Comparison of ENCODE assay signal across 22 cellular contexts in the genomic region with DNA sequence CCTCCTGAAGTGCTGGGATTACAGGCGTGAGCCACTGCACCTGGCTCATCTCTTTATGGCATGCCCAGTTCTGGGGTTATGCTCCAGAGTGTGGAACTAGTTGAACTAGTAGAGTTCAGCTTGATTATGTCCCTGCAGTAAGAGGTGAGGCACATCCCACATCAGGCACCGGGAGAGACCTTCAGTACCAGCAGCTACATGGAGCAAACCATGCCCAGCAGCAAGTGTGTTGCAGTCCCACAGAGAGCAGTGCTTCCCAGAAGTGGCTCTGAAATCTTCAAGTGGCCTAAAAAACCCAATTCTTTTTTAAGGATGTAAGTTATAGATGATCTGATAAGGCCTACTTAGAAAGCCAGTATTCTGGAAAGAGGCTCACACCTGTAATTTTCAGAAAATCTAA.
"Had no signal": no experiment of that assay in that cellular context is flagged by ENCODE, and none has a peak within 500 bp of the region (broad histone marks: within the 10 kb centered on the region; RNA-seq: fewer than 3 reads in every experiment).

No MANE protein-coding gene starts in this region.

- H3K4me3 ChIP-seq: ascending aorta, coronary artery, dorsolateral prefrontal cortex, left lung, right lobe of liver, skin epidermis, thoracic aorta had no signal

- ATAC-seq: right lobe of liver; stimulated activated naive CD8-positive, alpha-beta T cell treated with anti-CD3 and anti-CD28 coated beads, Interleukin-15, Interleukin-2, amounts not matched to agents 100 U/mL and 50 U/mL, for 24 hours had no signal

- H3K9me3 ChIP-seq: ascending aorta, left lung, neutrophil, right lobe of liver, thoracic aorta had no signal

- H3K27ac ChIP-seq: ascending aorta, brain microvascular endothelial cell, coronary artery, dorsolateral prefrontal cortex, left lung, neutrophil, right lobe of liver, thoracic aorta had no signal

- H3K4me1 ChIP-seq: ascending aorta, right lobe of liver had no signal

- H3K36me3 ChIP-seq: ascending aorta, brain microvascular endothelial cell, left lung, neutrophil, right lobe of liver, thoracic aorta had no signal

- DNase-seq: activated CD4-positive, alpha-beta memory T cell treated with anti-CD3 and anti-CD28 coated beads, Interleukin-2, amount 10 ng/mL, durations not matched to agents 7 days and 5 days; activated CD4-positive, CD25-positive, alpha-beta regulatory T cell treated with anti-CD3 and anti-CD28 coated beads, Interleukin-2, amount 50 U/mL, for 72 hours; activated CD8-positive, alpha-beta memory T cell treated with anti-CD3 and anti-CD28 coated beads, Interleukin-2, amount 50 U/mL, for 48 hours; activated effector memory CD4-positive, alpha-beta T cell treated with Interleukin-2 at 50 U/mL for 16 hours; activated naive CD8-positive, alpha-beta T cell treated with anti-CD3 and anti-CD28 coated beads, Interleukin-2, amount 10 ng/mL, durations not matched to agents 7 days and 5 days; brain microvascular endothelial cell; dorsolateral prefrontal cortex; effector memory CD4-positive, alpha-beta T cell; erythroblast; left lung; naive B cell; nephron progenitor cell; right lobe of liver; stimulated activated CD4-positive, alpha-beta T cell treated with anti-CD3 and anti-CD28 coated beads, Interleukin-12 subunit alpha, Interleukin-12 subunit beta, amount 100 ng/mL, for 4 hours; stimulated activated CD4-positive, alpha-beta T cell treated with anti-CD3 and anti-CD28 coated beads, Interleukin-4, amount 100 ng/mL, for 1 hour; stimulated activated naive CD8-positive, alpha-beta T cell treated with anti-CD3 and anti-CD28 coated beads, Interleukin-15, Interleukin-2, amounts not matched to agents 100 U/mL and 50 U/mL, for 24 hours; trophoblast cell had no signal

- H3K27me3 ChIP-seq: ascending aorta, brain microvascular endothelial cell, dorsolateral prefrontal cortex, left lung, right lobe of liver had no signal
